8 cellular contexts compared by ENCODE assay signal in genomic region chr17:65559483-65559801, GRCh38. TPM values are rescaled to one million over a fixed set of nuclear protein-coding genes. Genes with fewer than 3 reads are reported as not detected.
DNase-seq lines count a peak whose midpoint lies in the region; ATAC-seq, FAIRE-seq and TF ChIP-seq lines count a peak whose summit lies in the region.

No MANE protein-coding gene starts in this region.

- H3F3A ChIP-seq in MM.1S (ENCODE audit: insufficient read depth, low read length), result peaks cover 8% of the 10 kb centered on the region; the same call in 1 of the 2 replicates

- intact Hi-C loops in colonic mucosa (cut with DNase I), result loop anchor here (5.0 kb wide), 2 partner anchors 102 to 272 kb away; no protein-coding TSS in a partner anchor

- peaks cover 11% of the 10 kb centered on the region for H3K27me3 ChIP-seq in BJ (ENCODE audit: control insufficient read depth, insufficient read depth, low read length)
- no peaks in the 10 kb centered on the region for H3K27me3 ChIP-seq in MM.1S (replicated peaks; ENCODE audit: insufficient read depth, low read length)
- H3K27me3 ChIP-seq in colonic mucosa, result no peaks in the 10 kb centered on the region

- DNase-seq in BJ (ENCODE audit: low read depth) (no peak), MM.1S (no peak), colonic mucosa (peak; percentile 31), NCI-H2081 (lab: John Stamatoyannopoulos, UW) (no peak), urothelium cell line (ENCODE audit: low spot score) (no peak)
- no peak for DNase-seq in natural killer cell treated with Interleukin-12 subunit alpha and Interleukin-12 subunit beta and Interleukin-15 and Interleukin-18, amount 100 ng/mL, for 72 hours (ENCODE audit: low spot score)

- TF ChIP-seq CTCF in BJ (IDR thresholded peaks at IDR 0.05; ENCODE audit: insufficient read depth, low read depth, low read length), result no peak
- TF ChIP-seq CTCF in MM.1S (IDR thresholded peaks at IDR 0.05; ENCODE audit: low read length), result no peak
- TF ChIP-seq CTCF in colonic mucosa (IDR thresholded peaks at IDR 0.05), result no peak

- H3K27me3 Mint-ChIP-seq in natural killer cell treated with Interleukin-12 subunit alpha and Interleukin-12 subunit beta and Interleukin-15 and Interleukin-18, amount 100 ng/mL, for 72 hours, result peaks cover 9 to 21% of the 10 kb centered on the region in 2 donors

- H3K27ac Mint-ChIP-seq in natural killer cell treated with Interleukin-12 subunit alpha and Interleukin-12 subunit beta and Interleukin-15 and Interleukin-18, amount 100 ng/mL, for 72 hours, result no peak overlapping the region

- H2AFZ ChIP-seq in MM.1S (ENCODE audit: low read length), result peak overlapping the region; percentile 55; the same call in 1 of the 2 replicates

- no peaks in the 10 kb centered on the region for H3K9me2 ChIP-seq in MM.1S (replicated peaks; ENCODE audit: insufficient read depth, low read length)

- POLR2A ChIA-PET in BJ (lab: Charles Lee), result no interaction called here

- CTCF ChIA-PET in BJ (lab: Yijun Ruan, JAX), result interaction anchor here (0.7 to 2.1 kb wide), 4 partner anchors 238 to 329 kb away, joined by 3 to 8 read pairs (median 4); no protein-coding TSS in a partner anchor

- peaks cover 9 to 12% of the 10 kb centered on the region in 2 donors for H3K4me1 Mint-ChIP-seq in natural killer cell treated with Interleukin-12 subunit alpha and Interleukin-12 subunit beta and Interleukin-15 and Interleukin-18, amount 100 ng/mL, for 72 hours (ENCODE audit: low read depth in 2 of 2)

- no peaks in the 10 kb centered on the region; the same call in 1 of the 2 replicates for H3K36me3 ChIP-seq in BJ (ENCODE audit: control insufficient read depth, insufficient read depth, low read length)
- no peaks in the 10 kb centered on the region for H3K36me3 ChIP-seq in MM.1S (replicated peaks; ENCODE audit: insufficient read depth, low read length)
- no peaks in the 10 kb centered on the region for H3K36me3 ChIP-seq in colonic mucosa

- peak overlapping the region; percentile 76 for H3K4me2 ChIP-seq in MM.1S (ENCODE audit: low read depth, low read length)

- no peaks in the 10 kb centered on the region for H4K20me1 ChIP-seq in MM.1S (ENCODE audit: insufficient read depth, low read length)

- H3K4me1 ChIP-seq in MM.1S (ENCODE audit: low read length) (peaks cover 34% of the 10 kb centered on the region), colonic mucosa (peaks cover 2% of the 10 kb centered on the region)

- H3K9me3 ChIP-seq in MM.1S (replicated peaks; ENCODE audit: insufficient read depth, low read length) (no peaks in the 10 kb centered on the region), colonic mucosa (no peaks in the 10 kb centered on the region)

- H3K36me3 Mint-ChIP-seq in natural killer cell treated with Interleukin-12 subunit alpha and Interleukin-12 subunit beta and Interleukin-15 and Interleukin-18, amount 100 ng/mL, for 72 hours, result no peaks in the 10 kb centered on the region

- H3K4me3 ChIP-seq in BJ (ENCODE audit: low read depth, low read length) (peak overlapping the region; percentile 66), MM.1S (ENCODE audit: low read length) (peak overlapping the region; percentile 85), colonic mucosa (peak overlapping the region; percentile 86)

- FAIRE-seq in urothelium cell line (lab: Jason Lieb, UNC), result no peak

- no peaks in the 10 kb centered on the region for H3K9me3 Mint-ChIP-seq in natural killer cell treated with Interleukin-12 subunit alpha and Interleukin-12 subunit beta and Interleukin-15 and Interleukin-18, amount 100 ng/mL, for 72 hours

- no peaks in the 10 kb centered on the region; the same call in 1 of the 2 replicates for H3K79me2 ChIP-seq in MM.1S (ENCODE audit: low read length)

- peak overlapping the region; percentile 66 for H3K4me3 Mint-ChIP-seq in natural killer cell treated with Interleukin-12 subunit alpha and Interleukin-12 subunit beta and Interleukin-15 and Interleukin-18, amount 100 ng/mL, for 72 hours

- H3K9ac ChIP-seq in MM.1S (ENCODE audit: low read length) (peak overlapping the region; percentile 85), colonic mucosa (ENCODE audit: low read depth in 2 of 2, low read length in 2 of 2) (peak overlapping the region in 1 of 2 donors; percentile 82)

- ATAC-seq in natural killer cell treated with Interleukin-12 subunit alpha and Interleukin-12 subunit beta and Interleukin-15 and Interleukin-18, amount 100 ng/mL, for 72 hours, result no peak
- ATAC-seq in HG02571 (IDR thresholded peaks at IDR 0.05; ENCODE audit: unreplicated experiment) (no peak), HG03520 (IDR thresholded peaks at IDR 0.05; ENCODE audit: unreplicated experiment) (no peak)

- H3K27ac ChIP-seq in MM.1S (ENCODE audit: low read length), result peak overlapping the region; percentile 52; the same call in 1 of the 2 replicates
- peak overlapping the region; percentile 80 for H3K27ac ChIP-seq in colonic mucosa

RNA-seq across cellular contexts. Expression of gene AXIN2, which starts 2.0 kb away (rescaled TPM):
- 0.93 and 1.3 TPM in 2 replicates for polyA plus RNA-seq in BJ (2011; rRNA removed)
- 0.76 and 0.98 TPM in 2 replicates for polyA minus RNA-seq in BJ (2011; rRNA and poly(A)+ RNA removed)
- 10 to 100 TPM; 38.0 to 41.6 TPM for total RNA-seq in colonic mucosa
- total RNA-seq in natural killer cell treated with Interleukin-12 subunit alpha and Interleukin-12 subunit beta and Interleukin-15 and Interleukin-18, amount 100 ng/mL, for 72 hours, result under 1 TPM; 0.55 to 0.95 TPM

Comparison
In these comparisons a context has a peak if more than half of its experiments do, and no peak if none do; other contexts are left out.
1. RNA of gene AXIN2, which starts 2.0 kb away (total RNA-seq): 38.0 to 41.6 TPM in colonic mucosa; 0.55 to 0.95 TPM in natural killer cell treated with Interleukin-12 subunit alpha and Interleukin-12 subunit beta and Interleukin-15 and Interleukin-18, amount 100 ng/mL, for 72 hours; every median in the first group is over 10 times any median in the second.
2. Peak in every context shown above with its lines, with median percentiles within 50 percentile points of each other: H3K4me3 ChIP-seq.